In genomic region chr12:5964913-5965900, GRCh38 we compare ENCODE assay signal across 21 cellular contexts. TPM values are rescaled to one million over a fixed set of nuclear protein-coding genes. Genes with fewer than 3 reads are reported as not detected.
DNase-seq lines count a peak whose midpoint lies in the region; ATAC-seq and TF ChIP-seq lines count a peak whose summit lies in the region.
"Had no signal": no experiment of that assay in that cellular context is flagged by ENCODE, and none has a peak within 500 bp of the region (broad histone marks: within the 10 kb centered on the region; RNA-seq: fewer than 3 reads in every experiment).

No MANE protein-coding gene starts in this region.

- peaks cover 35% of the 10 kb centered on the region for H3K27me3 Mint-ChIP-seq in type B pancreatic cell

- CTCF ChIA-PET in SK-N-SH (lab: Yijun Ruan, JAX), result interaction anchor here (0.6 to 5.5 kb wide), 11 partner anchors 9 to 319 kb away, joined by 3 to 52 read pairs (median 3); no protein-coding TSS in a partner anchor

- H3K4me3 Mint-ChIP-seq in type B pancreatic cell, result no peak overlapping the region
- H3K4me3 Mint-ChIP-seq: activated naive CD4-positive, alpha-beta T cell treated with anti-CD3 and anti-CD28 coated beads, Interleukin-2, amount 10 ng/mL, durations not matched to agents 7 days and 5 days; activated T-cell treated with anti-CD3 and anti-CD28 coated beads, Interleukin-2, amount 50 U/mL, for 24 hours; CD14-positive monocyte; T-cell had no signal

- H3K36me3 Mint-ChIP-seq in type B pancreatic cell, result no peaks in the 10 kb centered on the region
- H3K36me3 Mint-ChIP-seq: activated naive CD4-positive, alpha-beta T cell treated with anti-CD3 and anti-CD28 coated beads, Interleukin-2, amount 10 ng/mL, durations not matched to agents 7 days and 5 days; CD14-positive monocyte; naive B cell; T-cell had no signal

- POLR2A ChIA-PET in SK-N-SH (lab: Yijun Ruan, JAX), result no interaction called here

- no peak overlapping the region for H3K9ac ChIP-seq in SK-N-SH

- H3K27ac ChIP-seq in SK-N-SH (ENCODE audit: low read depth in 2 of 2, low read length in 1 of 2), result no peak overlapping the region
- H3K27ac ChIP-seq: 22Rv1, ascending aorta, coronary artery, epithelial cell of prostate, gastrocnemius medialis, testis had no signal

- no peaks in the 10 kb centered on the region for H3K9me3 Mint-ChIP-seq in type B pancreatic cell
- H3K9me3 Mint-ChIP-seq: activated naive CD4-positive, alpha-beta T cell treated with anti-CD3 and anti-CD28 coated beads, Interleukin-2, amount 10 ng/mL, durations not matched to agents 7 days and 5 days; activated T-cell treated with anti-CD3 and anti-CD28 coated beads, Interleukin-2, amount 50 U/mL, for 24 hours; naive B cell; T-cell had no signal

- TF ChIP-seq CTCF in SK-N-SH (IDR thresholded peaks at IDR 0.05), result no peak
- TF ChIP-seq CTCF in type B pancreatic cell (conservative IDR thresholded peaks at IDR 0.05), result no peak

- no peaks in the 10 kb centered on the region for H3K79me2 ChIP-seq in SK-N-SH (ENCODE audit: insufficient read depth)

- peak overlapping the region; percentile 1 for H3K27ac Mint-ChIP-seq in type B pancreatic cell
- H3K27ac Mint-ChIP-seq: activated naive CD4-positive, alpha-beta T cell treated with anti-CD3 and anti-CD28 coated beads, Interleukin-2, amount 10 ng/mL, durations not matched to agents 7 days and 5 days; activated T-cell treated with anti-CD3 and anti-CD28 coated beads, Interleukin-2, amount 50 U/mL, for 24 hours; naive B cell had no signal

- no peak overlapping the region for H3K4me3 ChIP-seq in SK-N-SH (ENCODE audit: low read depth in 2 of 2, low read length in 1 of 2)
- H3K4me3 ChIP-seq: ascending aorta, coronary artery, gastrocnemius medialis, testis had no signal

- H3K4me1 ChIP-seq in SK-N-SH (ENCODE audit: control insufficient read depth in 1 of 2, insufficient read depth in 2 of 2, low read depth in 1 of 2, low read length in 1 of 2), result no peaks in the 10 kb centered on the region; a peak in 1 of 4 replicates
- H3K4me1 ChIP-seq: ascending aorta, gastrocnemius medialis, testis had no signal

- H3K9me3 ChIP-seq in SK-N-SH, result no peaks in the 10 kb centered on the region
- H3K9me3 ChIP-seq: ascending aorta, gastrocnemius medialis, testis had no signal

- WGBS in SK-N-SH (ENCODE audit: low lambda C conversion rate), result 58% methylated on average over 23 of the region's 24 CpGs

- peak; percentile 41 for ATAC-seq in SK-N-SH treated with all-trans-retinoic acid at 6 μM for 48 hours

- TF ChIP-seq EP300 in SK-N-SH (IDR thresholded peaks at IDR 0.05; ENCODE audit: borderline replicate concordance in 1 of 2, low read depth in 1 of 2, low read length in 1 of 2), result no peak

- TF ChIP-seq RAD21 in SK-N-SH (IDR thresholded peaks at IDR 0.05; ENCODE audit: low read length), result no peak

- H3K36me3 ChIP-seq in SK-N-SH (replicated peaks in 1 of 2; ENCODE audit: control insufficient read depth in 1 of 2, insufficient read depth in 2 of 2, low read length in 1 of 2), result no peaks in the 10 kb centered on the region
- H3K36me3 ChIP-seq: ascending aorta, gastrocnemius medialis had no signal

- H2AFZ ChIP-seq in SK-N-SH (ENCODE audit: low read depth), result no peak overlapping the region

- no peaks in the 10 kb centered on the region for H3F3A ChIP-seq in SK-N-SH (replicated peaks; ENCODE audit: insufficient read depth)

- no peak overlapping the region for H3K4me2 ChIP-seq in SK-N-SH

- peaks cover 6% of the 10 kb centered on the region; the same call in 1 of the 2 replicates for H3K27me3 ChIP-seq in SK-N-SH (ENCODE audit: insufficient read depth)
- H3K27me3 ChIP-seq: ascending aorta, gastrocnemius medialis, testis had no signal

- H3K4me1 Mint-ChIP-seq in type B pancreatic cell (ENCODE audit: unreplicated experiment), result peaks cover 21% of the 10 kb centered on the region
- H3K4me1 Mint-ChIP-seq: activated naive CD4-positive, alpha-beta T cell treated with anti-CD3 and anti-CD28 coated beads, Interleukin-2, amount 10 ng/mL, durations not matched to agents 7 days and 5 days; naive B cell; T-cell had no signal

- DNase-seq in SK-N-SH, result no peak
- DNase-seq in brain pericyte (ENCODE audit: low read depth, low spot score), result peak; percentile 22
- DNase-seq in iPS-NIHi11 (ENCODE audit: low spot score), result peak; percentile 32
- DNase-seq in type B pancreatic cell (ENCODE audit: extremely low spot score, unreplicated experiment), result no peak
- DNase-seq in NCI-H128 (lab: John Stamatoyannopoulos, UW; ENCODE audit: unreplicated experiment), result no peak
- no peak for DNase-seq in NCI-H187 (lab: John Stamatoyannopoulos, UW)
- DNase-seq in activated CD8-positive, alpha-beta memory T cell treated with anti-CD3 and anti-CD28 coated beads, Interleukin-2, amount 50 U/mL, for 4 hours, result no peak
- DNase-seq: gastrocnemius medialis, naive B cell, NCI-H2081 treated with DMSO at 0.1 percent for 48 hours, NCI-H510A had no signal

- H3K9me2 ChIP-seq in SK-N-SH, result no peaks in the 10 kb centered on the region

- no peaks in the 10 kb centered on the region for H4K20me1 ChIP-seq in SK-N-SH (ENCODE audit: insufficient read depth)

TF ChIP-seq in SK-N-SH treated with all-trans-retinoic acid at 6 μM for 48 hours, 23 proteins besides CTCF, POLR2A, EP300 and RAD21:
- TF ChIP-seq ISL1 (CRISPR knock-in tag; IDR thresholded peaks at IDR 0.05), result no peak
- no peak for TF ChIP-seq ZNF565 (CRISPR knock-in tag; conservative IDR thresholded peaks at IDR 0.05; ENCODE audit: low read depth)
- no peak for TF ChIP-seq ZC3H10 (CRISPR knock-in tag; IDR thresholded peaks at IDR 0.05)
- TF ChIP-seq OSR1 (CRISPR knock-in tag; IDR thresholded peaks at IDR 0.05), result no peak
- TF ChIP-seq ZFP30 (CRISPR knock-in tag; IDR thresholded peaks at IDR 0.05), result no peak
- TF ChIP-seq GLIS3 (CRISPR knock-in tag; IDR thresholded peaks at IDR 0.05), result no peak
TF ChIP-seq in SK-N-SH treated with all-trans-retinoic acid at 6 μM for 48 hours: peak in this region for 0.

TF ChIP-seq in SK-N-SH, 30 proteins besides CTCF, POLR2A, EP300 and RAD21:
- no peak for TF ChIP-seq IRF3 (IDR thresholded peaks at IDR 0.05; ENCODE audit: low read depth, low read length)
- no peak for TF ChIP-seq USF2 (IDR thresholded peaks at IDR 0.05; ENCODE audit: borderline replicate concordance, low read depth, low read length)
- no peak for TF ChIP-seq SIN3A (IDR thresholded peaks at IDR 0.05; ENCODE audit: borderline replicate concordance, low read depth, low read length)
- TF ChIP-seq GABPA (IDR thresholded peaks at IDR 0.05; ENCODE audit: low read depth), result no peak
- no peak for TF ChIP-seq USF1 (IDR thresholded peaks at IDR 0.05; ENCODE audit: borderline replicate concordance, low read depth)
- no peak for TF ChIP-seq FOXM1 (IDR thresholded peaks at IDR 0.05; ENCODE audit: low read depth)
- no peak for TF ChIP-seq JUND (IDR thresholded peaks at IDR 0.05)
- no peak for TF ChIP-seq EZH2phosphoT487 (IDR thresholded peaks at IDR 0.05; ENCODE audit: borderline replicate concordance, low read depth)
- TF ChIP-seq MAX (IDR thresholded peaks at IDR 0.05; ENCODE audit: low read depth), result no peak
- TF ChIP-seq POLR2AphosphoS5 (IDR thresholded peaks at IDR 0.05; ENCODE audit: low read depth, low read length), result no peak
- TF ChIP-seq TCF12 (IDR thresholded peaks at IDR 0.05), result no peak
- TF ChIP-seq ZBTB33 (IDR thresholded peaks at IDR 0.05; ENCODE audit: borderline replicate concordance, low read depth), result no peak
- no peak for TF ChIP-seq SMC3 (IDR thresholded peaks at IDR 0.05; ENCODE audit: low read depth, low read length)

RNA-seq across cellular contexts. Expression of gene ANO2, which starts 20.1 kb away (rescaled TPM):
- polyA plus RNA-seq in SK-N-SH (2012; rRNA removed), result not detected in 2 replicates
- not detected in 2 replicates for polyA plus RNA-seq in SK-N-SH (2012; cell fraction: cytosol; rRNA removed)
- 0.01 TPM in 1 of 2 replicates, not detected in the other for polyA plus RNA-seq in SK-N-SH (2012; cell fraction: nucleus; rRNA removed)
- 2.6 and 3.3 TPM in 2 replicates for total RNA-seq in type B pancreatic cell (ENCODE audit: low replicate concordance)
- total RNA-seq: T-cell had no signal
- polyA plus RNA-seq: CD14-positive monocyte had no signal

Comparison
In these comparisons a context has a peak if more than half of its experiments do, and no peak if none do; other contexts are left out.
1. DNase-seq: peak in brain pericyte (single experiment) and iPS-NIHi11 (single experiment); none in SK-N-SH (single experiment), type B pancreatic cell (single experiment), NCI-H128 (single experiment), NCI-H187 (0 of 2) and activated CD8-positive, alpha-beta memory T cell treated with anti-CD3 and anti-CD28 coated beads, Interleukin-2, amount 50 U/mL, for 4 hours (single experiment).